Comparison of ENCODE assay signal across 10 cellular contexts in genomic region chr17:45229681-45230409, GRCh38. TPM values are rescaled to one million over a fixed set of nuclear protein-coding genes. Genes with fewer than 3 reads are reported as not detected.
DNase-seq lines count a peak whose midpoint lies in the region; ATAC-seq, FAIRE-seq and TF ChIP-seq lines count a peak whose summit lies in the region.
"Had no signal": no experiment of that assay in that cellular context is flagged by ENCODE, and none has a peak within 500 bp of the region (broad histone marks: within the 10 kb centered on the region; RNA-seq: fewer than 3 reads in every experiment).

No MANE protein-coding gene starts in this region.

- no peak for TF ChIP-seq EP300 in K562 (IDR thresholded peaks at IDR 0.05; ENCODE audit: low read length)

- no peak for FAIRE-seq in K562 (lab: Jason Lieb, UNC)

- no peaks in the 10 kb centered on the region for H4K20me1 ChIP-seq in K562 (replicated peaks; ENCODE audit: control insufficient read depth, insufficient read depth, low read length)

- H3K36me3 ChIP-seq in ACC112 (ENCODE audit: insufficient read depth, low read length) (no peaks in the 10 kb centered on the region), HUES48 (ENCODE audit: control insufficient read depth, insufficient read depth, low read length) (no peaks in the 10 kb centered on the region), K562 (ENCODE audit: control insufficient read depth, insufficient read depth, low read length) (no peaks in the 10 kb centered on the region), muscle layer of colon (ENCODE audit: insufficient read depth, low read length) (no peaks in the 10 kb centered on the region)

- no peak for TF ChIP-seq CTCF in K562 (IDR thresholded peaks at IDR 0.05 in 2 of 3, conservative IDR thresholded peaks at IDR 0.05 in 1 of 3; ENCODE audit: insufficient read depth in 2 of 3, low read depth in 1 of 3, low read length in 3 of 3)

- H3K27ac ChIP-seq in ACC112 (ENCODE audit: low read depth, low read length) (peak overlapping the region; percentile 77), HUES48 (ENCODE audit: low read depth, low read length) (peak overlapping the region; percentile 51), K562 (ENCODE audit: extremely low read depth, low read depth, low read length) (peak overlapping the region; percentile 90), muscle layer of colon (ENCODE audit: low read depth, low read length) (peak overlapping the region; percentile 13)

- H3K4me1 ChIP-seq in ACC112 (ENCODE audit: control insufficient read depth, insufficient read depth, low read length, unreplicated experiment): peaks cover 66% of the 10 kb centered on the region
- H3K4me1 ChIP-seq in HUES48 (ENCODE audit: control insufficient read depth, insufficient read depth, low read length): peaks cover 29% of the 10 kb centered on the region
- H3K4me1 ChIP-seq in K562 (replicated peaks in 1 of 2; ENCODE audit: control insufficient read depth in 2 of 2, insufficient read depth in 2 of 2, low read length in 2 of 2): peaks cover 54 to 72% of the 10 kb centered on the region in 2 experiments
- H3K4me1 ChIP-seq in muscle layer of colon (ENCODE audit: insufficient read depth, low read length): peaks cover 8% of the 10 kb centered on the region

- BruUV-seq in K562 (replicated peaks; lab: Mats Ljungman, UMichigan): no TSS peak

- no peak overlapping the region for H2AFZ ChIP-seq in ACC112 (ENCODE audit: low read length, unreplicated experiment)
- no peak overlapping the region for H2AFZ ChIP-seq in K562 (ENCODE audit: low read depth, low read length)

- DNase-seq in K562 (ENCODE audit: extremely low read depth in 1 of 4, low spot score in 3 of 4) (no peak), left lobe of liver (ENCODE audit: low spot score) (no peak), NCI-H187 (lab: John Stamatoyannopoulos, UW) (no peak), HK-2 (ENCODE audit: unreplicated experiment) (no peak), occipital lobe (lab: John Stamatoyannopoulos, UW) (no peak)
- DNase-seq: DMS79, NCI-H1417 treated with DMSO at 0.1 percent for 48 hours had no signal

- H3K79me2 ChIP-seq in ACC112 (ENCODE audit: control insufficient read depth, insufficient read depth, low read length, unreplicated experiment) (no peaks in the 10 kb centered on the region), K562 (ENCODE audit: control insufficient read depth, insufficient read depth, low read length) (peaks cover 48% of the 10 kb centered on the region)

- no peaks in the 10 kb centered on the region for H3K9me3 ChIP-seq in HUES48 (ENCODE audit: control insufficient read depth, insufficient read depth, low read length)
- no peaks in the 10 kb centered on the region for H3K9me3 ChIP-seq in K562 (replicated peaks; ENCODE audit: control insufficient read depth, insufficient read depth, low read depth, low read length)
- H3K9me3 ChIP-seq in muscle layer of colon (ENCODE audit: low read length): no peaks in the 10 kb centered on the region

- H3K27me3 ChIP-seq in ACC112 (ENCODE audit: insufficient read depth, low read length) (no peaks in the 10 kb centered on the region), HUES48 (ENCODE audit: control insufficient read depth, insufficient read depth, low read length) (peaks cover 5% of the 10 kb centered on the region), K562 (ENCODE audit: control insufficient read depth in 2 of 2, insufficient read depth in 2 of 2, low read length in 2 of 2) (no peaks in the 10 kb centered on the region), muscle layer of colon (ENCODE audit: control insufficient read depth in 1 of 2, insufficient read depth in 2 of 2, low read length in 2 of 2) (no peaks in the 10 kb centered on the region)

- ATAC-seq in K562 (no peak), left lobe of liver (no peak)

- H3K9me1 ChIP-seq in K562 (ENCODE audit: control insufficient read depth, insufficient read depth, low read length): no peaks in the 10 kb centered on the region

- TF ChIP-seq POLR2A in K562 (conservative IDR thresholded peaks at IDR 0.05): no peak

- POLR2A ChIA-PET in K562 (lab: Yijun Ruan, JAX): interaction anchor here (0.6 to 9.0 kb wide), 8 partner anchors 11 to 160 kb away, joined by 3 to 92 read pairs (median 4); partner anchors contain the start of gene HEXIM1

- TF ChIP-seq RAD21 in K562 (CRISPR knock-in tag; conservative IDR thresholded peaks at IDR 0.05 in 1 of 2, IDR thresholded peaks at IDR 0.05 in 1 of 2): no peak

- in situ Hi-C loops in K562 (cut with MboI): no loop called here

- WGBS in K562 (ENCODE audit: insufficient coverage, low coverage, missing lambda C conversion rate): 56% methylated on average over 12 of the region's 16 CpGs

- H3K9ac ChIP-seq in HUES48 (ENCODE audit: low read depth, low read length) (no peak overlapping the region), K562 (ENCODE audit: insufficient read depth in 1 of 2, low read depth in 2 of 2, low read length in 2 of 2) (peak overlapping the region; percentile 57 to 77; a peak in 3 of 4 replicates), muscle layer of colon (ENCODE audit: low read length) (no peak overlapping the region)

- H3K4me2 ChIP-seq in K562 (ENCODE audit: insufficient read depth, low read length): peak overlapping the region; percentile 68

- intact Hi-C loops in K562 (cut with micrococcal nuclease): no loop called here

- CTCF ChIA-PET in K562 (lab: Yijun Ruan, JAX; ENCODE audit: low intra/inter-chr PET ratio): interaction anchor here (0.5 kb wide), 1 partner anchor 12 kb away, joined by 4 read pairs; no protein-coding TSS in a partner anchor

- H3K4me3 ChIP-seq in ACC112 (ENCODE audit: low read depth, low read length) (no peak overlapping the region), HUES48 (ENCODE audit: low read depth, low read length) (no peak overlapping the region), K562 (no peak overlapping the region), muscle layer of colon (ENCODE audit: low read depth in 1 of 2, low read length in 2 of 2) (no peak overlapping the region)

TF ChIP-seq in K562, 482 proteins besides CTCF, POLR2A, EP300 and RAD21 (continues in another document):
- TF ChIP-seq ATF3 (IDR thresholded peaks at IDR 0.05): no peak
- TF ChIP-seq ATF3 (CRISPR knock-in tag; conservative IDR thresholded peaks at IDR 0.05): no peak
- TF ChIP-seq NUFIP1 (IDR thresholded peaks at IDR 0.05; ENCODE audit: partially characterized antibody): no peak
- TF ChIP-seq BCOR (IDR thresholded peaks at IDR 0.05): 0 out of 2 replicates have a peak, but pooled peaks have one; percentile 24

RNA-seq across cellular contexts. Expression of gene FMNL1, which starts 8.2 kb away (rescaled TPM):
- 52.9 and 134 TPM in 2 replicates for total RNA-seq in K562 (2011; cell fraction: chromatin; rRNA removed; ENCODE audit: low replicate concordance)
- 50.8 and 62.5 TPM in 2 replicates for total RNA-seq in K562 (2011; cell fraction: nucleolus; rRNA removed)
- 48.8 and 58.4 TPM in 2 replicates for total RNA-seq in K562 (2011; cell fraction: nucleoplasm; rRNA removed)
- total RNA-seq in K562 (2014; rRNA removed) (6.9 and 10.1 TPM in 2 replicates), K562 (2014; rRNA removed; fragmentation: Illumina TruSeq; extraction: Trizol) (5.7 and 5.8 TPM in 2 replicates), K562 (2015; rRNA removed; fragmentation: Illumina TruSeq; extraction: Trizol) (8.3 and 10.7 TPM in 2 replicates), K562 (2021) (32.1 and 36.6 TPM in 2 replicates), left lobe of liver (3.4 TPM), occipital lobe (1.9 TPM)
- polyA plus RNA-seq in K562 (2011; rRNA removed) (7.7 TPM in 2 replicates), K562 (2014; fragmentation: Illumina TruSeq; extraction: Trizol) (24.1 and 31.8 TPM in 2 replicates), K562 (2014; fragmentation: Nextera tagmentation; extraction: Ambion mirVana) (1 to 10 TPM in 1 of 2 experiments, under 1 TPM in 1; 0.70 to 1.3 TPM), K562 (2014; rRNA removed) (16.6 and 16.9 TPM in 2 replicates)
- polyA plus RNA-seq in K562 (2011; cell fraction: cytosol; rRNA removed): 6.3 and 8.7 TPM in 2 replicates
- 57.8 and 61.3 TPM in 2 replicates for polyA plus RNA-seq in K562 (2011; cell fraction: nucleus; rRNA removed)
- 40.6 and 95.2 TPM in 2 replicates for polyA plus RNA-seq in K562 (2012)
- polyA minus RNA-seq in K562 (2011; rRNA and poly(A)+ RNA removed): 3.6 and 10.5 TPM in 2 replicates
- 19.9 and 27.9 TPM in 2 replicates for polyA minus RNA-seq in K562 (2011; cell fraction: cytosol; rRNA and poly(A)+ RNA removed)
- polyA minus RNA-seq in K562 (2011; cell fraction: nucleus; rRNA and poly(A)+ RNA removed): 14.5 and 19.8 TPM in 2 replicates

RNA-seq across cellular contexts. Expression of gene SPATA32, which starts 32.0 kb away (rescaled TPM):
- total RNA-seq in K562 (2011; cell fraction: chromatin; rRNA removed; ENCODE audit: low replicate concordance): 0.30 and 0.49 TPM in 2 replicates
- 0.17 and 0.26 TPM in 2 replicates for total RNA-seq in K562 (2011; cell fraction: nucleolus; rRNA removed)
- 0.29 TPM in 1 of 2 replicates, not detected in the other for total RNA-seq in K562 (2011; cell fraction: nucleoplasm; rRNA removed)
- not detected in 2 replicates for total RNA-seq in K562 (2014; rRNA removed)
- not detected in 2 replicates for total RNA-seq in K562 (2014; rRNA removed; fragmentation: Illumina TruSeq; extraction: Trizol)
- total RNA-seq in K562 (2015; rRNA removed; fragmentation: Illumina TruSeq; extraction: Trizol): not detected in 2 replicates
- total RNA-seq in K562 (2021): not detected in 2 replicates
- polyA plus RNA-seq in K562 (2011; rRNA removed): not detected in 2 replicates
- not detected in 2 replicates for polyA plus RNA-seq in K562 (2011; cell fraction: cytosol; rRNA removed)
- not detected in 2 replicates for polyA plus RNA-seq in K562 (2011; cell fraction: nucleus; rRNA removed)
- polyA plus RNA-seq in K562 (2012): 0.18 and 0.30 TPM in 2 replicates
- polyA plus RNA-seq in K562 (2014; fragmentation: Illumina TruSeq; extraction: Trizol): not detected in 2 replicates
- under 1 TPM; 0.03 to 0.06 TPM for polyA plus RNA-seq in K562 (2014; fragmentation: Nextera tagmentation; extraction: Ambion mirVana)
- polyA plus RNA-seq in K562 (2014; rRNA removed): not detected in 2 replicates
- not detected in 2 replicates for polyA minus RNA-seq in K562 (2011; rRNA and poly(A)+ RNA removed)
- polyA minus RNA-seq in K562 (2011; cell fraction: cytosol; rRNA and poly(A)+ RNA removed): not detected in 2 replicates
- polyA minus RNA-seq in K562 (2011; cell fraction: nucleus; rRNA and poly(A)+ RNA removed): not detected in 2 replicates
- total RNA-seq in left lobe of liver: not detected
- total RNA-seq in occipital lobe: not detected

Comparison
In these comparisons a context has a peak if more than half of its experiments do, and no peak if none do; other contexts are left out.
1. H3K27ac ChIP-seq: peak in every context shown above with its lines; median percentile 90 in K562; 77 in ACC112; 51 in HUES48; 13 in muscle layer of colon.
2. H3K9ac ChIP-seq: peak in K562 (2 of 2); none in HUES48 (single experiment) and muscle layer of colon (single experiment).